ENCODE assay signal across 23 cellular contexts in the genomic region with DNA sequence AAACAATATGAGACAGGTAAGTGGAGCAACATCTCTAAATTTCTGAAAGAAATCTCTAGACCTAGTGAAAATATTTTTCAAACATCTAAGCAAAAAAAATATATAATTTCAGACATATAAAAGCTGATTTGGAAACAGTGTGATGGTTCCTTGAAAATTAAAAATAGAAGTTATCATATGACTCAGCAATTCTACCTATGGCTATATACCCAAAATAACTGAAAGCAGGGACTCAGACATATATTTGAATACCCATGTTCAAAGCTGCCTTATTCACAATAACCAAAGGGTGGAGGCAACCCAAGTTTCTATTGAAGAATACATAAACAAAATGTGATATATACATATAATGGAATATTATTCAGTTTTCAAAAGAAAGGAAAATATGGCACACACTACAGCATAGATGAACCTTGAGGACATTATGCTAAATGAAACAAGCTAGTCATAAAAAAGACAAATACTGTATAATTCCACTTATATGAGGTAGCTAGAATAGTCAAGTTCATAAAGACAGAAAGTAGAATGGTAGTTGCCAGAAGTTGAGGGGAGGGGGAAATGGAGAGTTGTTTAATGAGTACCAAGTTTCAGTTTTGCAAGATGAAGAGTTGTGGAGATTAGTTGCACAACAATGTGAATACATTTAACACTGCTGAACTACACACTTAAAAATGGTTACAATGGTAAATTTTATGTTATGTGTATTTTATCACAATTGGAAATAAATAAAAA.
DNase-seq lines count a peak whose midpoint lies in the region; ATAC-seq and TF ChIP-seq lines count a peak whose summit lies in the region.
"Had no signal": no experiment of that assay in that cellular context is flagged by ENCODE, and none has a peak within 500 bp of the region (broad histone marks: within the 10 kb centered on the region; RNA-seq: fewer than 3 reads in every experiment).

No MANE protein-coding gene starts in this region.

- no peak overlapping the region for H2AFZ ChIP-seq in OCI-LY3 (ENCODE audit: low read depth, low read length)
- H2AFZ ChIP-seq: hepatocyte had no signal

- H3K4me1 Mint-ChIP-seq in stimulated activated naive CD8-positive, alpha-beta T cell treated with anti-CD3 and anti-CD28 coated beads, Interleukin-15, amount 100 ng/mL, for 72 hours = peaks cover 16% of the 10 kb centered on the region
- H3K4me1 Mint-ChIP-seq: activated naive CD4-positive, alpha-beta T cell treated with anti-CD3 and anti-CD28 coated beads, Interleukin-2, amount 50 U/mL, for 24 hours; CD8-positive, alpha-beta memory T cell had no signal

- H3K4me2 ChIP-seq in OCI-LY3 (ENCODE audit: low read length) = peak overlapping the region; percentile 59
- H3K4me2 ChIP-seq: hepatocyte had no signal

- H3K9me3 ChIP-seq in OCI-LY3 (ENCODE audit: insufficient read depth, low read length) (no peaks in the 10 kb centered on the region), body of pancreas (no peaks in the 10 kb centered on the region)
- H3K9me3 ChIP-seq: mucosa of descending colon had no signal

- intact Hi-C loops in body of pancreas (cut with DNase I) = no loop called here

- no peak for DNase-seq in stimulated activated naive CD8-positive, alpha-beta T cell treated with anti-CD3 and anti-CD28 coated beads, Interleukin-15, amount 100 ng/mL, for 72 hours
- no peak for DNase-seq in stimulated activated naive CD8-positive, alpha-beta T cell treated with anti-CD3 and anti-CD28 coated beads, Interleukin-15, Interleukin-2, amounts not matched to agents 100 U/mL and 50 U/mL, for 24 hours
- peak; percentile 21 for DNase-seq in fibroblast of gingiva (ENCODE audit: low read depth)
- no peak for DNase-seq in body of pancreas
- no peak for DNase-seq in superior temporal gyrus (ENCODE audit: extremely low spot score)
- no peak for DNase-seq in iPS-NIHi7 (ENCODE audit: extremely low spot score)
- DNase-seq: activated CD4-positive, alpha-beta T cell treated with anti-CD3 and anti-CD28 coated beads for 48 hours; CD8-positive, alpha-beta memory T cell; cerebellar nuclear complex; DMS53; GDM1; H7; mucosa of descending colon; NCI-H187 treated with DMSO at 0.1 percent for 48 hours; NCI-H69; PC-3; Right ventricle myocardium superior had no signal

- H3K27me3 ChIP-seq in OCI-LY3 (ENCODE audit: low read depth, low read length) (no peaks in the 10 kb centered on the region), body of pancreas (no peaks in the 10 kb centered on the region)
- H3K27me3 ChIP-seq: hepatocyte had no signal

- H3K27me3 Mint-ChIP-seq in stimulated activated naive CD8-positive, alpha-beta T cell treated with anti-CD3 and anti-CD28 coated beads, Interleukin-15, amount 100 ng/mL, for 72 hours = no peaks in the 10 kb centered on the region
- H3K27me3 Mint-ChIP-seq: activated naive CD4-positive, alpha-beta T cell treated with anti-CD3 and anti-CD28 coated beads, Interleukin-2, amount 50 U/mL, for 24 hours had no signal

- TF ChIP-seq CTCF in OCI-LY3 (IDR thresholded peaks at IDR 0.05; ENCODE audit: low read depth, low read length) = no peak
- TF ChIP-seq CTCF in body of pancreas (IDR thresholded peaks at IDR 0.05) = no peak

- H3K27ac ChIP-seq in OCI-LY3 (ENCODE audit: low read length) (peak overlapping the region; percentile 56), body of pancreas (no peak overlapping the region)
- H3K27ac ChIP-seq: epithelial cell of prostate, hepatocyte had no signal

- no peaks in the 10 kb centered on the region for H4K20me1 ChIP-seq in OCI-LY3 (ENCODE audit: insufficient read depth, low read length)

- H3K79me2 ChIP-seq in OCI-LY3 (ENCODE audit: low read length) = no peaks in the 10 kb centered on the region

- TF ChIP-seq POLR2A in body of pancreas (IDR thresholded peaks at IDR 0.05) = no peak

- H3K36me3 ChIP-seq in OCI-LY3 (replicated peaks; ENCODE audit: low read depth, low read length) = no peaks in the 10 kb centered on the region
- H3K36me3 ChIP-seq in body of pancreas (replicated peaks in 1 of 2; ENCODE audit: insufficient read depth in 1 of 2, low read depth in 2 of 2) = no peaks in the 10 kb centered on the region

- no peak overlapping the region for H3K9ac ChIP-seq in OCI-LY3 (ENCODE audit: low read length)

- H3K4me3 Mint-ChIP-seq in stimulated activated naive CD8-positive, alpha-beta T cell treated with anti-CD3 and anti-CD28 coated beads, Interleukin-15, amount 100 ng/mL, for 72 hours = peak overlapping the region in 1 of 2 donors; percentile 25
- H3K4me3 Mint-ChIP-seq: activated naive CD4-positive, alpha-beta T cell treated with anti-CD3 and anti-CD28 coated beads, Interleukin-2, amount 50 U/mL, for 24 hours; CD8-positive, alpha-beta memory T cell; neural crest cell had no signal

- H3K27ac Mint-ChIP-seq in stimulated activated naive CD8-positive, alpha-beta T cell treated with anti-CD3 and anti-CD28 coated beads, Interleukin-15, amount 100 ng/mL, for 72 hours = peak overlapping the region in 1 of 2 donors; percentile 3
- H3K27ac Mint-ChIP-seq: activated naive CD4-positive, alpha-beta T cell treated with anti-CD3 and anti-CD28 coated beads, Interleukin-2, amount 50 U/mL, for 24 hours; CD8-positive, alpha-beta memory T cell had no signal

- no peaks in the 10 kb centered on the region for H3K9me3 Mint-ChIP-seq in stimulated activated naive CD8-positive, alpha-beta T cell treated with anti-CD3 and anti-CD28 coated beads, Interleukin-15, amount 100 ng/mL, for 72 hours
- H3K9me3 Mint-ChIP-seq: activated naive CD4-positive, alpha-beta T cell treated with anti-CD3 and anti-CD28 coated beads, Interleukin-2, amount 50 U/mL, for 24 hours; neural crest cell had no signal

- H3K4me1 ChIP-seq in OCI-LY3 (ENCODE audit: low read length) (peaks cover 22% of the 10 kb centered on the region), body of pancreas (peaks cover 18% of the 10 kb centered on the region)

- ATAC-seq in stimulated activated naive CD8-positive, alpha-beta T cell treated with anti-CD3 and anti-CD28 coated beads, Interleukin-15, amount 100 ng/mL, for 72 hours = peak; percentile 82
- ATAC-seq in stimulated activated naive CD8-positive, alpha-beta T cell treated with anti-CD3 and anti-CD28 coated beads, Interleukin-15, Interleukin-2, amounts not matched to agents 100 U/mL and 50 U/mL, for 24 hours = no peak
- ATAC-seq in GM18517 (IDR thresholded peaks at IDR 0.05; ENCODE audit: unreplicated experiment) = no peak
- no peak for ATAC-seq in body of pancreas
- ATAC-seq: mucosa of descending colon, PC-3 had no signal

- H3K4me3 ChIP-seq in OCI-LY3 (ENCODE audit: low read length) (peak overlapping the region; percentile 39; the same call in 1 of the 2 replicates), body of pancreas (no peak overlapping the region)
- H3K4me3 ChIP-seq: hepatocyte, mucosa of descending colon had no signal
